8 cellular contexts compared by ENCODE assay signal in genomic region chr9:121744002-121744686, GRCh38.
DNase-seq lines count a peak whose midpoint lies in the region; ATAC-seq lines count a peak whose summit lies in the region.

No MANE protein-coding gene starts in this region.

- peaks cover 23% of the 10 kb centered on the region for H3K4me1 Mint-ChIP-seq in activated naive CD4-positive, alpha-beta T cell treated with anti-CD3 and anti-CD28 coated beads, Interleukin-2, amount 10 ng/mL, durations not matched to agents 7 days and 5 days

- no peak overlapping the region for H3K4me3 Mint-ChIP-seq in activated naive CD4-positive, alpha-beta T cell treated with anti-CD3 and anti-CD28 coated beads, Interleukin-2, amount 10 ng/mL, durations not matched to agents 7 days and 5 days

- CTCF ChIA-PET in activated naive CD4-positive, alpha-beta T cell treated with anti-CD3 and anti-CD28 coated beads, Interleukin-2, amount 10 ng/mL, durations not matched to agents 7 days and 5 days (lab: Charles Lee): interaction anchor here (0.9 to 2.3 kb wide), 6 partner anchors 10 to 253 kb away, joined by 3 to 6 read pairs (median 4); no protein-coding TSS in a partner anchor

- H3K9me3 Mint-ChIP-seq in activated naive CD4-positive, alpha-beta T cell treated with anti-CD3 and anti-CD28 coated beads, Interleukin-2, amount 10 ng/mL, durations not matched to agents 7 days and 5 days: no peaks in the 10 kb centered on the region

- DNase-seq in activated naive CD4-positive, alpha-beta T cell treated with anti-CD3 and anti-CD28 coated beads, Interleukin-2, amount 10 ng/mL, durations not matched to agents 7 days and 5 days: peak; percentile 77
- no peak for DNase-seq in activated naive CD4-positive, alpha-beta T cell treated with anti-CD3 and anti-CD28 coated beads, Interleukin-2, amount 50 U/mL, for 16 hours
- DNase-seq in NCI-H1694 (lab: John Stamatoyannopoulos, UW): peak; percentile 17
- peak in 39 of 58 donors; percentile 6 to 72 (median 39) for DNase-seq in anterior cingulate cortex (lab: John Stamatoyannopoulos, UW)
- peak; percentile 43 to 53 for DNase-seq in hippocampal formation (lab: John Stamatoyannopoulos, UW)
- no peak for DNase-seq in skeletal muscle cell (ENCODE audit: low read depth)
- DNase-seq in NCI-H1930 (lab: John Stamatoyannopoulos, UW): no peak

- no peak overlapping the region for H3K27ac Mint-ChIP-seq in activated naive CD4-positive, alpha-beta T cell treated with anti-CD3 and anti-CD28 coated beads, Interleukin-2, amount 10 ng/mL, durations not matched to agents 7 days and 5 days

- peaks cover 44% of the 10 kb centered on the region for H3K27me3 Mint-ChIP-seq in activated naive CD4-positive, alpha-beta T cell treated with anti-CD3 and anti-CD28 coated beads, Interleukin-2, amount 10 ng/mL, durations not matched to agents 7 days and 5 days

- peak overlapping the region; percentile 37 for H3K4me3 ChIP-seq in skeletal muscle cell (ENCODE audit: low read depth, low read length)

- H3K36me3 Mint-ChIP-seq in activated naive CD4-positive, alpha-beta T cell treated with anti-CD3 and anti-CD28 coated beads, Interleukin-2, amount 10 ng/mL, durations not matched to agents 7 days and 5 days: no peaks in the 10 kb centered on the region

- no peak for ATAC-seq in GM21717 (IDR thresholded peaks at IDR 0.05; ENCODE audit: unreplicated experiment)

Comparison
In these comparisons a context has a peak if more than half of its experiments do, and no peak if none do; other contexts are left out.
1. DNase-seq: peak in activated naive CD4-positive, alpha-beta T cell treated with anti-CD3 and anti-CD28 coated beads, Interleukin-2, amount 10 ng/mL, durations not matched to agents 7 days and 5 days (single experiment), NCI-H1694 (single experiment), anterior cingulate cortex (39 of 58) and hippocampal formation (2 of 2); none in activated naive CD4-positive, alpha-beta T cell treated with anti-CD3 and anti-CD28 coated beads, Interleukin-2, amount 50 U/mL, for 16 hours (single experiment), skeletal muscle cell (single experiment) and NCI-H1930 (0 of 2).